ENCODE assay signal across 8 cellular contexts in genomic region chr12:19757317-19757877, GRCh38.
DNase-seq lines count a peak whose midpoint lies in the region; ATAC-seq and TF ChIP-seq lines count a peak whose summit lies in the region.

No MANE protein-coding gene starts in this region.

- POLR2A ChIA-PET in RWPE1 (lab: Yijun Ruan, JAX; ENCODE audit: low non-redundant PET) = no interaction called here

- ATAC-seq in HG03565 (IDR thresholded peaks at IDR 0.05; ENCODE audit: unreplicated experiment) (peak; percentile 72), GM21825 (IDR thresholded peaks at IDR 0.05; ENCODE audit: unreplicated experiment) (no peak)

- H3K27ac ChIP-seq in RWPE1 = no peak overlapping the region
- no peak overlapping the region for H3K27ac ChIP-seq in cardiac muscle cell
- H3K27ac ChIP-seq in suprapubic skin = no peak overlapping the region

- H3K36me3 ChIP-seq in cardiac muscle cell (no peaks in the 10 kb centered on the region), suprapubic skin (no peaks in the 10 kb centered on the region)

- no peak for TF ChIP-seq EP300 in suprapubic skin (IDR thresholded peaks at IDR 0.05)

- DNase-seq in ELR (ENCODE audit: low read depth) (peak; percentile 52), RWPE1 (ENCODE audit: low spot score) (no peak), cardiac muscle cell (ENCODE audit: low read depth in 1 of 2, low spot score in 1 of 2) (peak; percentile 27 to 73), suprapubic skin (ENCODE audit: low spot score in 2 of 2) (no peak), activated gamma-delta T cell treated with Interleukin-2 at 50 U/mL for 16 hours (no peak)
- DNase-seq in activated CD8-positive, alpha-beta memory T cell treated with anti-CD3 and anti-CD28 coated beads, Interleukin-2, amount 50 U/mL, for 4 hours = no peak

- no peak for TF ChIP-seq POLR2A in suprapubic skin (IDR thresholded peaks at IDR 0.05)

- H3K4me3 ChIP-seq in cardiac muscle cell (no peak overlapping the region), suprapubic skin (no peak overlapping the region)

- H3K9me3 ChIP-seq in cardiac muscle cell (ENCODE audit: low read depth) = no peaks in the 10 kb centered on the region
- peaks cover 5% of the 10 kb centered on the region for H3K9me3 ChIP-seq in suprapubic skin

- TF ChIP-seq CTCF in RWPE1 (conservative IDR thresholded peaks at IDR 0.05; ENCODE audit: low read depth) (peak; percentile 30), cardiac muscle cell (IDR thresholded peaks at IDR 0.05; ENCODE audit: low read depth, low read length) (peak; percentile 68), suprapubic skin (IDR thresholded peaks at IDR 0.05) (peak; percentile 9 to 44)

- H3K4me1 ChIP-seq in cardiac muscle cell (ENCODE audit: low read depth) (no peaks in the 10 kb centered on the region), suprapubic skin (no peaks in the 10 kb centered on the region)

- 45% methylated on average over 7 of the region's 7 CpGs for WGBS in suprapubic skin

- CTCF ChIA-PET in RWPE1 (lab: Yijun Ruan, JAX) = interaction anchor here (0.5 to 2.1 kb wide), 8 partner anchors 9 to 682 kb away, joined by 3 to 11 read pairs (median 4); no protein-coding TSS in a partner anchor

- H3K27me3 ChIP-seq in cardiac muscle cell (no peaks in the 10 kb centered on the region), suprapubic skin (no peaks in the 10 kb centered on the region)

Comparison
In these comparisons a context has a peak if more than half of its experiments do, and no peak if none do; other contexts are left out.
1. DNase-seq: peak in ELR (single experiment) and cardiac muscle cell (2 of 2); none in RWPE1 (single experiment), suprapubic skin (0 of 2), activated CD8-positive, alpha-beta memory T cell treated with anti-CD3 and anti-CD28 coated beads, Interleukin-2, amount 50 U/mL, for 4 hours (single experiment) and activated gamma-delta T cell treated with Interleukin-2 at 50 U/mL for 16 hours (single experiment).
2. Peak in every context shown above with its lines, with median percentiles within 50 percentile points of each other: CTCF ChIP-seq.